11 cellular contexts compared by ENCODE assay signal in the genomic region with DNA sequence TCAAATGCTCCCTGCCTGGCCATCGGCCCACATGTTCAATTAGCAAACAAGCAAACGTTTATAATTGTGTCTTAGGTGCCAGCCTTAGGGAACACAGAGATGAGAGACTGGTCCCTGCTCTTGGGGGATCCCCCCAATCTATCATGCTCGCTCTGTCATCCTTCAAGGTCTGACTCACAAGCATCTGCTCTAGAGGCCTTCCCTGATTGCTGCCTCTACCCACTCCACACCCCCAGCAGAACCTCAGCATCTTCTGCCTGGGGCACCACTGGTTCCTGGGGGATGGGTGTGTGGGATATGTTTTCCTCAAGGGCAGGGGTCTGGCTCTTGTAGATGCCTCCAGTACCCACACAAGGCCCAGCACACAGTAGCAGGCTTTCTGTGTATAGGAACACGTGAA. TPM values are rescaled to one million over a fixed set of nuclear protein-coding genes. Genes with fewer than 3 reads are reported as not detected.
DNase-seq lines count a peak whose midpoint lies in the region; ATAC-seq and TF ChIP-seq lines count a peak whose summit lies in the region.
"Had no signal": no experiment of that assay in that cellular context is flagged by ENCODE, and none has a peak within 500 bp of the region (broad histone marks: within the 10 kb centered on the region; RNA-seq: fewer than 3 reads in every experiment).

No MANE protein-coding gene starts in this region.

- H3K27me3 ChIP-seq in GM06990 (replicated peaks; ENCODE audit: control insufficient read depth, insufficient read depth, low read length) (no peaks in the 10 kb centered on the region), neutrophil (no peaks in the 10 kb centered on the region)
- H3K27me3 ChIP-seq: ovary had no signal

- TF ChIP-seq CTCF in GM06990 (IDR thresholded peaks at IDR 0.05; ENCODE audit: insufficient read depth, low read length, poor library complexity, severe bottlenecking) (no peak), neutrophil (IDR thresholded peaks at IDR 0.05) (no peak)

- H3K4me1 Mint-ChIP-seq in activated T-helper 1 cell treated with anti-CD3 and anti-CD28 coated beads, Interleukin-12 subunit alpha, Interleukin-12 subunit beta, Interleukin-2, Interleukin-4 antibody, amounts not matched to agents 30 ng/mL and 10 ng/mL and 1 ng/mL, durations not matched to agents 14 hours and 24 hours and 36 hours (ENCODE audit: low read depth): peaks cover 47% of the 10 kb centered on the region

- H3K36me3 ChIP-seq in GM06990 (ENCODE audit: control insufficient read depth, insufficient read depth, low read length) (no peaks in the 10 kb centered on the region), neutrophil (peaks cover 7% of the 10 kb centered on the region)
- H3K36me3 ChIP-seq: ovary had no signal

- H3K4me3 ChIP-seq in GM06990 (replicated peaks; ENCODE audit: low read depth, low read length) (no peak overlapping the region), neutrophil (ENCODE audit: low read depth in 1 of 2, low read length in 1 of 2) (peak overlapping the region; percentile 12 to 38)
- H3K4me3 ChIP-seq: ovary had no signal

- no peaks in the 10 kb centered on the region for H3K27me3 Mint-ChIP-seq in activated T-helper 1 cell treated with anti-CD3 and anti-CD28 coated beads, Interleukin-12 subunit alpha, Interleukin-12 subunit beta, Interleukin-2, Interleukin-4 antibody, amounts not matched to agents 30 ng/mL and 10 ng/mL and 1 ng/mL, durations not matched to agents 14 hours and 24 hours and 36 hours (ENCODE audit: insufficient read depth)

- peak overlapping the region; percentile 92 for H3K27ac Mint-ChIP-seq in activated T-helper 1 cell treated with anti-CD3 and anti-CD28 coated beads, Interleukin-12 subunit alpha, Interleukin-12 subunit beta, Interleukin-2, Interleukin-4 antibody, amounts not matched to agents 30 ng/mL and 10 ng/mL and 1 ng/mL, durations not matched to agents 14 hours and 24 hours and 36 hours

- H3K4me3 Mint-ChIP-seq in activated T-helper 1 cell treated with anti-CD3 and anti-CD28 coated beads, Interleukin-12 subunit alpha, Interleukin-12 subunit beta, Interleukin-2, Interleukin-4 antibody, amounts not matched to agents 30 ng/mL and 10 ng/mL and 1 ng/mL, durations not matched to agents 14 hours and 24 hours and 36 hours: peak overlapping the region; percentile 27

- H3K27ac ChIP-seq in neutrophil: peak overlapping the region; percentile 99
- H3K27ac ChIP-seq: ovary had no signal

- H3K9me3 Mint-ChIP-seq in activated T-helper 1 cell treated with anti-CD3 and anti-CD28 coated beads, Interleukin-12 subunit alpha, Interleukin-12 subunit beta, Interleukin-2, Interleukin-4 antibody, amounts not matched to agents 30 ng/mL and 10 ng/mL and 1 ng/mL, durations not matched to agents 14 hours and 24 hours and 36 hours: no peaks in the 10 kb centered on the region

- H3K36me3 Mint-ChIP-seq in activated T-helper 1 cell treated with anti-CD3 and anti-CD28 coated beads, Interleukin-12 subunit alpha, Interleukin-12 subunit beta, Interleukin-2, Interleukin-4 antibody, amounts not matched to agents 30 ng/mL and 10 ng/mL and 1 ng/mL, durations not matched to agents 14 hours and 24 hours and 36 hours (ENCODE audit: low read depth): no peaks in the 10 kb centered on the region

- intact Hi-C loops in activated T-helper 1 cell treated with anti-CD3 and anti-CD28 coated beads, Interleukin-12 subunit alpha, Interleukin-12 subunit beta, Interleukin-2, Interleukin-4 antibody, amounts not matched to agents 30 ng/mL and 10 ng/mL and 1 ng/mL, durations not matched to agents 14 hours and 24 hours and 36 hours (cut with micrococcal nuclease): no loop called here

- H3K4me1 ChIP-seq in neutrophil (ENCODE audit: control insufficient read depth in 1 of 2, insufficient read depth in 1 of 2, low read depth in 1 of 2, low read length in 1 of 2): peaks cover 47% of the 10 kb centered on the region in 2 experiments

- ATAC-seq in GM21786 (IDR thresholded peaks at IDR 0.05; ENCODE audit: unreplicated experiment): peak; percentile 32

- DNase-seq in GM06990 (ENCODE audit: extremely low read depth, insufficient read length) (peak; percentile 44), NCI-H2029 treated with DMSO at 0.1 percent for 48 hours (lab: John Stamatoyannopoulos, UW) (no peak), NCI-H2107 treated with DMSO at 0.1 percent for 48 hours (lab: John Stamatoyannopoulos, UW; ENCODE audit: unreplicated experiment) (no peak), NCI-H187 (lab: John Stamatoyannopoulos, UW) (no peak)
- DNase-seq in activated T-helper 1 cell treated with anti-CD3 and anti-CD28 coated beads, Interleukin-12 subunit alpha, Interleukin-12 subunit beta, Interleukin-2, Interleukin-4 antibody, amounts not matched to agents 30 ng/mL and 10 ng/mL and 1 ng/mL, durations not matched to agents 14 hours and 24 hours and 36 hours (ENCODE audit: low spot score): no peak
- DNase-seq: KG1, NCI-H446 treated with DMSO at 0.1 percent for 48 hours, ovary had no signal

- H3K9me3 ChIP-seq in neutrophil: no peaks in the 10 kb centered on the region
- H3K9me3 ChIP-seq: ovary had no signal

RNA-seq across cellular contexts. Expression of gene FGR, which starts 2.1 kb away (rescaled TPM):
- total RNA-seq in activated T-helper 1 cell treated with anti-CD3 and anti-CD28 coated beads, Interleukin-12 subunit alpha, Interleukin-12 subunit beta, Interleukin-2, Interleukin-4 antibody, amounts not matched to agents 30 ng/mL and 10 ng/mL and 1 ng/mL, durations not matched to agents 14 hours and 24 hours and 36 hours: 0.21 and 0.27 TPM in 2 replicates
- total RNA-seq: endothelial cell of umbilical vein had no signal

RNA-seq across cellular contexts. Expression of gene AHDC1, which starts 33.1 kb away (rescaled TPM):
- total RNA-seq in activated T-helper 1 cell treated with anti-CD3 and anti-CD28 coated beads, Interleukin-12 subunit alpha, Interleukin-12 subunit beta, Interleukin-2, Interleukin-4 antibody, amounts not matched to agents 30 ng/mL and 10 ng/mL and 1 ng/mL, durations not matched to agents 14 hours and 24 hours and 36 hours: 33.7 and 33.9 TPM in 2 replicates

RNA-seq across cellular contexts. Expression of gene IFI6, which starts 34.9 kb away (rescaled TPM):
- total RNA-seq in activated T-helper 1 cell treated with anti-CD3 and anti-CD28 coated beads, Interleukin-12 subunit alpha, Interleukin-12 subunit beta, Interleukin-2, Interleukin-4 antibody, amounts not matched to agents 30 ng/mL and 10 ng/mL and 1 ng/mL, durations not matched to agents 14 hours and 24 hours and 36 hours: 71.7 and 85.6 TPM in 2 replicates
